Comparison of ENCODE assay signal across 24 cellular contexts in the genomic region with DNA sequence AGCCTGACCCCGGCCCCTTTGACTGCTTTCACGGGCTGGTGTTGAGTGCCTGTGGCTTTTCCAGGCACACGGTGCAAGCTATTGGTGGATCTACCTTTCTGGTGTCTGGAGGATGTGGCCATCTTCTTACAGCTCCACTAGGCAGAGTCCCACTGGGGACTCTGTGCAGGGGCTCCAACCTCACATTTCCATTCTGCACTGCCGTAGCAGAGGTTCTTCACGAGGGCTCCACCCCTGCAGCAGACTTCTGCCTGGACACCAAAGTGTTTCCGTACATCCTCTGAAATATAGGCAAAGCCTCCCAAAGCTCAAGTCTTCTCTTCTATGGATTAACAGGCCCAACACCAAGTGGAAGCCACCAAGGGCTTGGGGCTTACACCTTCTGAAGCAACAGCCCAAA.
"Had no signal": no experiment of that assay in that cellular context is flagged by ENCODE, and none has a peak within 500 bp of the region (broad histone marks: within the 10 kb centered on the region; RNA-seq: fewer than 3 reads in every experiment).

No MANE protein-coding gene starts in this region.

- H3K4me3 Mint-ChIP-seq: activated CD4-positive, alpha-beta memory T cell treated with anti-CD3 and anti-CD28 coated beads for 36 hours; activated CD4-positive, alpha-beta T cell treated with anti-CD3 and anti-CD28 coated beads for 36 hours; activated CD4-positive, alpha-beta T cell treated with anti-CD3 and anti-CD28 coated beads, Interleukin-2, amount 10 ng/mL, durations not matched to agents 24 days and 14 days; activated CD8-positive, alpha-beta T cell treated with anti-CD3 and anti-CD28 coated beads, Interleukin-2, amount 10 ng/mL, durations not matched to agents 7 days and 5 days; activated naive CD4-positive, alpha-beta T cell treated with anti-CD3 and anti-CD28 coated beads, Interleukin-2, amount 10 ng/mL, durations not matched to agents 7 days and 5 days; activated naive CD8-positive, alpha-beta T cell treated with anti-CD3 and anti-CD28 coated beads, Interleukin-2, amount 10 ng/mL, durations not matched to agents 7 days and 5 days; activated T-cell treated with anti-CD3 and anti-CD28 coated beads, Interleukin-2, amount 50 U/mL, for 24 hours; activated T-cell treated with anti-CD3 and anti-CD28 coated beads, Interleukin-2, amount 50 U/mL, for 72 hours had no signal

- H3K4me1 Mint-ChIP-seq: activated CD4-positive, alpha-beta T cell treated with anti-CD3 and anti-CD28 coated beads for 36 hours; activated CD4-positive, alpha-beta T cell treated with anti-CD3 and anti-CD28 coated beads, Interleukin-2, amount 10 ng/mL, durations not matched to agents 24 days and 14 days; activated naive CD4-positive, alpha-beta T cell treated with anti-CD3 and anti-CD28 coated beads, Interleukin-2, amount 10 ng/mL, durations not matched to agents 7 days and 5 days; activated naive CD8-positive, alpha-beta T cell treated with anti-CD3 and anti-CD28 coated beads, Interleukin-2, amount 10 ng/mL, durations not matched to agents 7 days and 5 days had no signal

- H3K27ac Mint-ChIP-seq: activated CD4-positive, alpha-beta memory T cell treated with anti-CD3 and anti-CD28 coated beads for 36 hours; activated CD4-positive, alpha-beta T cell treated with anti-CD3 and anti-CD28 coated beads for 36 hours; activated CD4-positive, alpha-beta T cell treated with anti-CD3 and anti-CD28 coated beads, Interleukin-2, amount 10 ng/mL, durations not matched to agents 24 days and 14 days; activated CD8-positive, alpha-beta T cell treated with anti-CD3 and anti-CD28 coated beads, Interleukin-2, amount 10 ng/mL, durations not matched to agents 7 days and 5 days; activated naive CD4-positive, alpha-beta T cell treated with anti-CD3 and anti-CD28 coated beads, Interleukin-2, amount 10 ng/mL, durations not matched to agents 7 days and 5 days; activated naive CD4-positive, alpha-beta T cell treated with anti-CD3 and anti-CD28 coated beads, Interleukin-2, amount 50 U/mL, for 72 hours; activated naive CD8-positive, alpha-beta T cell treated with anti-CD3 and anti-CD28 coated beads, Interleukin-2, amount 10 ng/mL, durations not matched to agents 7 days and 5 days; activated T-cell treated with anti-CD3 and anti-CD28 coated beads, Interleukin-2, amount 50 U/mL, for 24 hours; activated T-cell treated with anti-CD3 and anti-CD28 coated beads, Interleukin-2, amount 50 U/mL, for 72 hours had no signal

- DNase-seq: activated CD4-positive, alpha-beta memory T cell treated with anti-CD3 and anti-CD28 coated beads for 36 hours; activated CD4-positive, alpha-beta T cell treated with anti-CD3 and anti-CD28 coated beads for 36 hours; activated CD4-positive, alpha-beta T cell treated with anti-CD3 and anti-CD28 coated beads, Interleukin-2, amount 10 ng/mL, durations not matched to agents 24 days and 14 days; activated CD4-positive, CD25-positive, alpha-beta regulatory T cell; activated CD4-positive, CD25-positive, alpha-beta regulatory T cell treated with anti-CD3 and anti-CD28 coated beads, Interleukin-2, amount 50 U/mL, for 72 hours; activated CD8-positive, alpha-beta memory T cell treated with anti-CD3 and anti-CD28 coated beads, Interleukin-2, amount 50 U/mL, for 48 hours; activated CD8-positive, alpha-beta T cell treated with anti-CD3 and anti-CD28 coated beads, Interleukin-2, amount 10 ng/mL, durations not matched to agents 7 days and 5 days; activated gamma-delta T cell; activated naive CD4-positive, alpha-beta T cell; activated naive CD4-positive, alpha-beta T cell treated with anti-CD3 and anti-CD28 coated beads, Interleukin-2, amount 10 ng/mL, durations not matched to agents 7 days and 5 days; activated naive CD8-positive, alpha-beta T cell treated with anti-CD3 and anti-CD28 coated beads, Interleukin-2, amount 10 ng/mL, durations not matched to agents 7 days and 5 days; activated T-cell treated with anti-CD3 and anti-CD28 coated beads for 4 hours; activated T-cell treated with anti-CD3 and anti-CD28 coated beads, Interleukin-2, amount 50 U/mL, for 24 hours; activated T-cell treated with anti-CD3 and anti-CD28 coated beads, Interleukin-2, amount 50 U/mL, for 72 hours; anterior cingulate cortex; brain microvascular endothelial cell; caudate nucleus; colonic mucosa; effector CD8-positive, alpha-beta T cell; foreskin fibroblast; head of caudate nucleus; T-helper 2 cell had no signal

- H3K9me3 ChIP-seq: colonic mucosa had no signal

- H3K36me3 Mint-ChIP-seq: activated CD4-positive, alpha-beta memory T cell treated with anti-CD3 and anti-CD28 coated beads for 36 hours; activated naive CD4-positive, alpha-beta T cell treated with anti-CD3 and anti-CD28 coated beads, Interleukin-2, amount 10 ng/mL, durations not matched to agents 7 days and 5 days; activated naive CD8-positive, alpha-beta T cell treated with anti-CD3 and anti-CD28 coated beads, Interleukin-2, amount 10 ng/mL, durations not matched to agents 7 days and 5 days had no signal

- ATAC-seq: activated CD4-positive, alpha-beta T cell treated with anti-CD3 and anti-CD28 coated beads for 36 hours; activated CD8-positive, alpha-beta T cell treated with anti-CD3 and anti-CD28 coated beads, Interleukin-2, amount 10 ng/mL, durations not matched to agents 7 days and 5 days; activated naive CD4-positive, alpha-beta T cell treated with anti-CD3 and anti-CD28 coated beads, Interleukin-2, amount 50 U/mL, for 72 hours; activated T-cell treated with anti-CD3 and anti-CD28 coated beads, Interleukin-2, amount 50 U/mL, for 72 hours; esophagus mucosa had no signal

- H3K27me3 Mint-ChIP-seq: activated CD4-positive, alpha-beta memory T cell treated with anti-CD3 and anti-CD28 coated beads for 36 hours; activated CD4-positive, alpha-beta T cell treated with anti-CD3 and anti-CD28 coated beads for 36 hours; activated CD4-positive, alpha-beta T cell treated with anti-CD3 and anti-CD28 coated beads, Interleukin-2, amount 10 ng/mL, durations not matched to agents 24 days and 14 days; activated naive CD4-positive, alpha-beta T cell treated with anti-CD3 and anti-CD28 coated beads, Interleukin-2, amount 10 ng/mL, durations not matched to agents 7 days and 5 days; activated naive CD8-positive, alpha-beta T cell treated with anti-CD3 and anti-CD28 coated beads, Interleukin-2, amount 10 ng/mL, durations not matched to agents 7 days and 5 days; activated T-cell treated with anti-CD3 and anti-CD28 coated beads, Interleukin-2, amount 50 U/mL, for 24 hours had no signal

- H3K9me3 Mint-ChIP-seq: activated CD4-positive, alpha-beta T cell treated with anti-CD3 and anti-CD28 coated beads, Interleukin-2, amount 10 ng/mL, durations not matched to agents 24 days and 14 days had no signal

- H3K4me1 ChIP-seq: colonic mucosa had no signal

- H3K36me3 ChIP-seq: brain microvascular endothelial cell, colonic mucosa had no signal

- H3K27ac ChIP-seq: brain microvascular endothelial cell, colonic mucosa had no signal

- H3K4me3 ChIP-seq: colonic mucosa had no signal

- H3K27me3 ChIP-seq: brain microvascular endothelial cell, colonic mucosa had no signal
